Comparison of ENCODE assay signal across 8 cellular contexts in the genomic region with DNA sequence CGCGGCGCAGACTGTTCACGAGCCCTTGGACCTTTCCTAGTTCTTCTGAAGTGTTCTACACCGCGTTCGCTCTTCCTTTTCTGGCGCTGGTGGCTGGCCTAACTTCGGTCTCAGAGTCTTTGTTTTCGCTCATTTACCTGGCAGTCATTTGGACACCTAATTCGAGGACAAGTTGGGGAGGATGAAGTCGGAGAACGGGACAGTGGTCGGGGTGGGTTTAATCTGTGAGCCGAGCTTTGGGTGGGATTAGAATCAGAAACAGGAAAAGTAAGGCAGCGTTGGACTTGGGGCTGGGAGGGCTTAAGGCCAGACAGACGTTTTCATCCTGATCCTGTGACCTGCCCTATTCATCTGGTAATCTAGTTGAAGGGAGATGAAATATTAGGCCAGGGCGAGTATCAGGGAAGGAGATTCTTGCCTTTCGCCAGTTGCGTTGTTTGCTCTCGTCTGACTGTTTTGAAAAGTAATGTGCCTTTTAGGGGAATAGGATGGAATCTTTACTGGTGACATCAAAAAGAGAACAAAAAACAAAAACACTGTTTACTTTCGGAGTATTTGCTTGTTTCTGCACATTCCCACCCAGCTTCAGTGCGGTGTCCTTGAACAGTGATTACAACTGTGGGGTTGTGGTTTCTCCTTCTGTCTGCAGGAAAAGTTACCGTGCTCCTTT. TPM values are rescaled to one million over a fixed set of nuclear protein-coding genes. Genes with fewer than 3 reads are reported as not detected.
DNase-seq lines count a peak whose midpoint lies in the region; ATAC-seq and TF ChIP-seq lines count a peak whose summit lies in the region.

No MANE protein-coding gene starts in this region.

- H3K4me1 ChIP-seq in CD4-positive, CD25-positive, alpha-beta regulatory T cell (ENCODE audit: control insufficient read depth, insufficient read depth, low read length, poor library complexity, severe bottlenecking): peaks cover 46% of the 10 kb centered on the region
- H3K4me1 ChIP-seq in H9 (ENCODE audit: insufficient read depth, low read length): no peaks in the 10 kb centered on the region
- peaks cover 54 to 58% of the 10 kb centered on the region in 2 experiments for H3K4me1 ChIP-seq in neutrophil (ENCODE audit: control insufficient read depth in 1 of 2, insufficient read depth in 1 of 2, low read depth in 1 of 2, low read length in 1 of 2)

- peak overlapping the region; percentile 98 for H3K4me2 ChIP-seq in H9 (ENCODE audit: insufficient read depth, insufficient read length, low read length)

- peaks cover 29 to 49% (median 40%) of the 10 kb centered on the region in 4 donors for H3K4me1 Mint-ChIP-seq in CD4-positive, CD25-positive, alpha-beta regulatory T cell
- H3K4me1 Mint-ChIP-seq in H9: peaks cover 40 to 51% of the 10 kb centered on the region in 2 experiments
- peaks cover 40 to 52% (median 48%) of the 10 kb centered on the region in 3 donors for H3K4me1 Mint-ChIP-seq in T-cell

- no peaks in the 10 kb centered on the region for H3K79me1 ChIP-seq in H9 (ENCODE audit: insufficient read depth, low read depth, low read length, poor library complexity, severe bottlenecking)

- H4K8ac ChIP-seq in H9 (replicated peaks; ENCODE audit: insufficient read length, low read depth, low read length): no peak overlapping the region

- peak overlapping the region; percentile 96 to 99 (median 98) for H3K4me3 Mint-ChIP-seq in CD4-positive, CD25-positive, alpha-beta regulatory T cell
- H3K4me3 Mint-ChIP-seq in H9 (peak overlapping the region; percentile 90 to 93), T-cell (peak overlapping the region; percentile 99 to 100 (median 100))

- no peak overlapping the region for H2BK12ac ChIP-seq in H9 (ENCODE audit: insufficient read length, low read depth, low read length)

- no peak overlapping the region for H3K23ac ChIP-seq in H9 (ENCODE audit: insufficient read length, low read depth, low read length)

- H3K14ac ChIP-seq in H9 (ENCODE audit: insufficient read depth, low read length): peak overlapping the region; percentile 93; the same call in 1 of the 2 replicates

- peak overlapping the region; percentile 94 for H3K4me3 ChIP-seq in CD4-positive, CD25-positive, alpha-beta regulatory T cell (ENCODE audit: low read depth, low read length)
- peak overlapping the region; percentile 88 for H3K4me3 ChIP-seq in fibroblast of mammary gland (ENCODE audit: control insufficient read depth, low read depth, low read length)
- peak overlapping the region; percentile 92 to 98 for H3K4me3 ChIP-seq in neutrophil (ENCODE audit: low read depth in 1 of 2, low read length in 1 of 2)

- POLR2A ChIA-PET in T-cell (lab: Charles Lee): interaction anchor here in 1 of 2 donors (0.7 to 1.5 kb wide), 3 partner anchors 16 to 1527 kb away, joined by 3 to 4 read pairs (median 4); no protein-coding TSS in a partner anchor

- WGBS in H9 (ENCODE audit: extremely low coverage, insufficient read length, low lambda C conversion rate): no CpG with 5 or more reads among the region's 24 CpGs

- H3K27ac Mint-ChIP-seq in CD4-positive, CD25-positive, alpha-beta regulatory T cell: peak overlapping the region; percentile 92 to 98 (median 92)
- peak overlapping the region; percentile 26 to 92 (median 46) for H3K27ac Mint-ChIP-seq in H9
- peak overlapping the region; percentile 98 for H3K27ac Mint-ChIP-seq in T-cell

- H3K9me3 ChIP-seq in CD4-positive, CD25-positive, alpha-beta regulatory T cell (ENCODE audit: control insufficient read depth in 2 of 2, low read length in 2 of 2): no peaks in the 10 kb centered on the region
- H3K9me3 ChIP-seq in H9 (ENCODE audit: control insufficient read depth, low read depth, low read length) (no peaks in the 10 kb centered on the region), neutrophil (no peaks in the 10 kb centered on the region)

- peaks cover 29% of the 10 kb centered on the region for H3K27me3 Mint-ChIP-seq in CD4-positive, CD25-positive, alpha-beta regulatory T cell
- H3K27me3 Mint-ChIP-seq in H9 (ENCODE audit: low read depth): no peaks in the 10 kb centered on the region; the same call in 1 of the 2 replicates
- no peaks in the 10 kb centered on the region for H3K27me3 Mint-ChIP-seq in T-cell

- H3K23me2 ChIP-seq in H9 (ENCODE audit: insufficient read length, low read depth, low read length, poor library complexity, severe bottlenecking): peaks cover 20% of the 10 kb centered on the region

- no peak overlapping the region for H3T11ph ChIP-seq in H9 (ENCODE audit: low read length)

- H2BK120ac ChIP-seq in H9 (ENCODE audit: low read depth, low read length, poor library complexity, severe bottlenecking): no peak overlapping the region

- H4K5ac ChIP-seq in H9 (ENCODE audit: insufficient read length, low read depth, low read length): no peak overlapping the region

- H4K91ac ChIP-seq in H9 (ENCODE audit: insufficient read length, low read depth, low read length): no peak overlapping the region

- no peak overlapping the region for H2BK5ac ChIP-seq in H9 (ENCODE audit: insufficient read length, low read length)

- no peak for ATAC-seq in CD4-positive, CD25-positive, alpha-beta regulatory T cell (ENCODE audit: low read depth in 2 of 2)
- ATAC-seq in T-cell (replicated peaks in 1 of 4) (no peak), HG02938 (IDR thresholded peaks at IDR 0.05; ENCODE audit: unreplicated experiment) (no peak), GM21528 (IDR thresholded peaks at IDR 0.05; ENCODE audit: low FRiP score, unreplicated experiment) (no peak)

- no peaks in the 10 kb centered on the region for H4K20me1 ChIP-seq in H9 (ENCODE audit: control insufficient read depth, insufficient read depth, insufficient read length)

- H3K36me3 ChIP-seq in CD4-positive, CD25-positive, alpha-beta regulatory T cell (ENCODE audit: control insufficient read depth, insufficient read depth, low read length): no peaks in the 10 kb centered on the region
- H3K36me3 ChIP-seq in neutrophil: no peaks in the 10 kb centered on the region

- no peak overlapping the region for H2AK5ac ChIP-seq in H9 (ENCODE audit: insufficient read length, low read length)

- TF ChIP-seq CTCF in H9 (conservative IDR thresholded peaks at IDR 0.05) (no peak), fibroblast of mammary gland (conservative IDR thresholded peaks at IDR 0.05; ENCODE audit: control insufficient read depth, insufficient read depth, low read depth, low read length) (no peak), neutrophil (IDR thresholded peaks at IDR 0.05) (no peak)

- no peak for DNase-seq in CD4-positive, CD25-positive, alpha-beta regulatory T cell
- no peak for DNase-seq in H9
- peak in 1 of 34 experiments; percentile 0 for DNase-seq in T-cell
- peak; percentile 46 for DNase-seq in fibroblast of mammary gland (ENCODE audit: low read depth)
- DNase-seq in OCI-M2 (lab: John Stamatoyannopoulos, UW; ENCODE audit: unreplicated experiment): no peak

- H2BK15ac ChIP-seq in H9 (ENCODE audit: low read depth, low read length): no peak overlapping the region

- no peak overlapping the region for H3K4ac ChIP-seq in H9 (ENCODE audit: low read depth, low read length)

- H3K27ac ChIP-seq in CD4-positive, CD25-positive, alpha-beta regulatory T cell (ENCODE audit: insufficient read depth, low read length, poor library complexity, severe bottlenecking): peak overlapping the region; percentile 89
- H3K27ac ChIP-seq in H9 (ENCODE audit: insufficient read length, low read depth, low read length) (no peak overlapping the region), neutrophil (peak overlapping the region; percentile 96)

- no peak overlapping the region for H2AFZ ChIP-seq in H9 (ENCODE audit: low read length)

- H3K36me3 Mint-ChIP-seq in CD4-positive, CD25-positive, alpha-beta regulatory T cell: no peaks in the 10 kb centered on the region
- H3K36me3 Mint-ChIP-seq in H9 (ENCODE audit: insufficient read depth in 1 of 3, low read depth in 3 of 3) (peaks cover 0 to 2% (median 0%) of the 10 kb centered on the region in 3 experiments; a peak in 2 of 7 replicates), T-cell (no peaks in the 10 kb centered on the region)

- H3K9me3 Mint-ChIP-seq in CD4-positive, CD25-positive, alpha-beta regulatory T cell: no peaks in the 10 kb centered on the region
- no peaks in the 10 kb centered on the region; a peak in 2 of 5 replicates for H3K9me3 Mint-ChIP-seq in H9
- no peaks in the 10 kb centered on the region for H3K9me3 Mint-ChIP-seq in T-cell

- peaks cover 4% of the 10 kb centered on the region for H3K27me3 ChIP-seq in CD4-positive, CD25-positive, alpha-beta regulatory T cell (ENCODE audit: control insufficient read depth, insufficient read depth, low read length)
- H3K27me3 ChIP-seq in H9 (ENCODE audit: insufficient read depth, low read length) (no peaks in the 10 kb centered on the region), neutrophil (no peaks in the 10 kb centered on the region)

- peak overlapping the region; percentile 88 for H3K9ac ChIP-seq in H9 (ENCODE audit: extremely low read depth, insufficient read length, low read length)

- no peak overlapping the region for H2BK20ac ChIP-seq in H9 (ENCODE audit: low read depth, low read length, poor library complexity, severe bottlenecking)

- no peak overlapping the region for H3K18ac ChIP-seq in H9 (ENCODE audit: insufficient read length, low read depth, low read length)

- CTCF ChIA-PET in T-cell (lab: Charles Lee): interaction anchor here (0.9 to 2.2 kb wide), 3 partner anchors 10 to 1250 kb away, joined by 3 to 8 read pairs (median 3); a partner anchor contains a TSS

- peaks cover 11% of the 10 kb centered on the region; the same call in 1 of the 2 replicates for H3K79me2 ChIP-seq in H9 (ENCODE audit: insufficient read depth, low read length)

- no peak overlapping the region for H3K56ac ChIP-seq in H9 (ENCODE audit: insufficient read length, low read depth, low read length)

RNA-seq across cellular contexts. Expression of a gene that starts 1.9 kb away (rescaled TPM):
- 17.8 TPM for total RNA-seq in CD4-positive, CD25-positive, alpha-beta regulatory T cell
- 10 to 100 TPM in 2 of 4 donors, 1 to 10 TPM in 2; 8.5 to 13.0 (median 9.9) TPM for polyA plus RNA-seq in CD4-positive, CD25-positive, alpha-beta regulatory T cell
- total RNA-seq in H9 (2021) (22.0 and 22.9 TPM in 2 replicates), T-cell (10 to 100 TPM; 15.7 to 23.1 (median 19.3) TPM)

Comparison
In these comparisons a context has a peak if more than half of its experiments do, and no peak if none do; other contexts are left out.
1. H3K27ac Mint-ChIP-seq: peak in every context shown above with its lines; median percentile 98 in T-cell; 92 in CD4-positive, CD25-positive, alpha-beta regulatory T cell; 46 in H9.